In genomic region chr9:86246752-86247161, GRCh38 we compare ENCODE assay signal across 1 cellular context.
A peak's percentile ranks its signal among the peaks of the same experiment; 100 is the strongest.
TF ChIP-seq lines count a peak whose summit lies in the region.

No MANE protein-coding gene starts in this region.

TF ChIP-seq in GM12878, 131 proteins besides CTCF, POLR2A, EP300 and RAD21 (continued from another document and continues in another):
- TF ChIP-seq NKRF (conservative IDR thresholded peaks at IDR 0.05) (no peak), KDM1A (IDR thresholded peaks at IDR 0.05; ENCODE audit: borderline replicate concordance) (no peak), CUX1 (IDR thresholded peaks at IDR 0.05; ENCODE audit: insufficient replicate concordance, low read depth, low read length) (peak; percentile 98), SMAD5 (IDR thresholded peaks at IDR 0.05; ENCODE audit: low read depth) (no peak), FOS (IDR thresholded peaks at IDR 0.05; ENCODE audit: borderline replicate concordance, extremely low read depth, insufficient read length) (no peak), IKZF2 (IDR thresholded peaks at IDR 0.05) (peak; percentile 66 to 68), PML (IDR thresholded peaks at IDR 0.05; ENCODE audit: low read length) (no peak), IRF4 (IDR thresholded peaks at IDR 0.05; ENCODE audit: low read depth, low read length) (peak; percentile 68; the same call in 1 of the 2 replicates), LARP7 (IDR thresholded peaks at IDR 0.05) (no peak), TAF1 (IDR thresholded peaks at IDR 0.05; ENCODE audit: borderline replicate concordance, low read depth, low read length) (no peak), IRF3 (IDR thresholded peaks at IDR 0.05) (no peak), ASH2L (IDR thresholded peaks at IDR 0.05; ENCODE audit: borderline replicate concordance, low read depth) (no peak), BCL11A (IDR thresholded peaks at IDR 0.05; ENCODE audit: low read depth, low read length) (no peak), JUND (IDR thresholded peaks at IDR 0.05; ENCODE audit: low read depth, low read length) (no peak), ZBTB4 (CRISPR knock-in tag; IDR thresholded peaks at IDR 0.05) (no peak), RAD51 (IDR thresholded peaks at IDR 0.05) (no peak), NBN (IDR thresholded peaks at IDR 0.05) (0 out of 2 replicates have a peak, but pooled peaks have one; percentile 33), SMAD1 (IDR thresholded peaks at IDR 0.05; ENCODE audit: low read depth, partially characterized antibody) (no peak), TCF12 (IDR thresholded peaks at IDR 0.05; ENCODE audit: low read depth, low read length) (peak; percentile 88), ZNF622 (IDR thresholded peaks at IDR 0.05) (no peak), SREBF1 (IDR thresholded peaks at IDR 0.05; ENCODE audit: low read length) (no peak), ZNF274 (IDR thresholded peaks at IDR 0.05; ENCODE audit: insufficient read depth, insufficient read length) (no peak), SPI1 (IDR thresholded peaks at IDR 0.05; ENCODE audit: borderline replicate concordance, insufficient read depth, low read depth, low read length) (peak; percentile 26; the same call in 1 of the 2 replicates), ZNF592 (IDR thresholded peaks at IDR 0.05) (no peak), YBX1 (IDR thresholded peaks at IDR 0.05) (peak; percentile 84; the same call in 1 of the 2 replicates), E2F8 (IDR thresholded peaks at IDR 0.05; ENCODE audit: low read depth, partially characterized antibody) (no peak), STAT1 (conservative IDR thresholded peaks at IDR 0.05) (no peak), SUZ12 (IDR thresholded peaks at IDR 0.05; ENCODE audit: unreplicated experiment) (no peak), BRCA1 (IDR thresholded peaks at IDR 0.05; ENCODE audit: low read depth, low read length) (no peak)
- TF ChIP-seq, protein P1, sequence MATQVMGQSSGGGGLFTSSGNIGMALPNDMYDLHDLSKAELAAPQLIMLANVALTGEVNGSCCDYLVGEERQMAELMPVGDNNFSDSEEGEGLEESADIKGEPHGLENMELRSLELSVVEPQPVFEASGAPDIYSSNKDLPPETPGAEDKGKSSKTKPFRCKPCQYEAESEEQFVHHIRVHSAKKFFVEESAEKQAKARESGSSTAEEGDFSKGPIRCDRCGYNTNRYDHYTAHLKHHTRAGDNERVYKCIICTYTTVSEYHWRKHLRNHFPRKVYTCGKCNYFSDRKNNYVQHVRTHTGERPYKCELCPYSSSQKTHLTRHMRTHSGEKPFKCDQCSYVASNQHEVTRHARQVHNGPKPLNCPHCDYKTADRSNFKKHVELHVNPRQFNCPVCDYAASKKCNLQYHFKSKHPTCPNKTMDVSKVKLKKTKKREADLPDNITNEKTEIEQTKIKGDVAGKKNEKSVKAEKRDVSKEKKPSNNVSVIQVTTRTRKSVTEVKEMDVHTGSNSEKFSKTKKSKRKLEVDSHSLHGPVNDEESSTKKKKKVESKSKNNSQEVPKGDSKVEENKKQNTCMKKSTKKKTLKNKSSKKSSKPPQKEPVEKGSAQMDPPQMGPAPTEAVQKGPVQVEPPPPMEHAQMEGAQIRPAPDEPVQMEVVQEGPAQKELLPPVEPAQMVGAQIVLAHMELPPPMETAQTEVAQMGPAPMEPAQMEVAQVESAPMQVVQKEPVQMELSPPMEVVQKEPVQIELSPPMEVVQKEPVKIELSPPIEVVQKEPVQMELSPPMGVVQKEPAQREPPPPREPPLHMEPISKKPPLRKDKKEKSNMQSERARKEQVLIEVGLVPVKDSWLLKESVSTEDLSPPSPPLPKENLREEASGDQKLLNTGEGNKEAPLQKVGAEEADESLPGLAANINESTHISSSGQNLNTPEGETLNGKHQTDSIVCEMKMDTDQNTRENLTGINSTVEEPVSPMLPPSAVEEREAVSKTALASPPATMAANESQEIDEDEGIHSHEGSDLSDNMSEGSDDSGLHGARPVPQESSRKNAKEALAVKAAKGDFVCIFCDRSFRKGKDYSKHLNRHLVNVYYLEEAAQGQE (IDR thresholded peaks at IDR 0.05; ENCODE audit: low read depth, low read length), result no peak
- TF ChIP-seq, protein P2, sequence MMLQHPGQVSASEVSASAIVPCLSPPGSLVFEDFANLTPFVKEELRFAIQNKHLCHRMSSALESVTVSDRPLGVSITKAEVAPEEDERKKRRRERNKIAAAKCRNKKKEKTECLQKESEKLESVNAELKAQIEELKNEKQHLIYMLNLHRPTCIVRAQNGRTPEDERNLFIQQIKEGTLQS (IDR thresholded peaks at IDR 0.05; ENCODE audit: borderline replicate concordance, extremely low read depth, low read depth, low read length), result no peak
